ENCODE assay signal across 15 cellular contexts in the genomic region with DNA sequence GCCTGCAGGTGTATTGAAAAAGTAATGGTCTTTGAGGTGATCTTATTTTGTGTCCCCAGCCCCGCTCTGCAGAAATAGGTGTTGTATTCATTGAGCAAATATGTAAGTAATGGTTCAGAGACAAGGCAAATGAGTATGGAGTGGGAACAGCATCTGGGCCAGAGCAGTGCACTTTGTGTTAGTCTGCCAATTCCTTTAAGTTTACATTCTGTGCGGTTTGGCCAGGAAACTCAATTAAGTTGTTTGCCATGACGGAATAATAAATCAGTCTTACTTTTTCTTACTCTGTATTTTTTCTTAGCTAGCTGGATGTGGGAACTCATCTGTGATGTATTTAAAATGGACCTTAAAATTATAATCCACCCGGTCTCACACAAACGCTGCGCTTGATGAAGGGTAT. TPM values are rescaled to one million over a fixed set of nuclear protein-coding genes. Genes with fewer than 3 reads are reported as not detected.
"Had no signal": no experiment of that assay in that cellular context is flagged by ENCODE, and none has a peak within 500 bp of the region (broad histone marks: within the 10 kb centered on the region; RNA-seq: fewer than 3 reads in every experiment).

No MANE protein-coding gene starts in this region.

- H3K27ac ChIP-seq: cardiac muscle cell, gastrocnemius medialis, ovary, spleen had no signal

- H3K36me3 ChIP-seq: cardiac muscle cell, gastrocnemius medialis, ovary, spleen had no signal

- H3K4me1 ChIP-seq: gastrocnemius medialis, spleen had no signal

- H3K4me3 ChIP-seq: cardiac muscle cell, dorsolateral prefrontal cortex, gastrocnemius medialis, lung, ovary, spleen had no signal

- H3K9me3 ChIP-seq: gastrocnemius medialis, ovary, spleen had no signal

- DNase-seq: activated CD4-positive, alpha-beta T cell treated with anti-CD3 and anti-CD28 coated beads, Interleukin-2, amount 10 ng/mL, durations not matched to agents 24 days and 14 days; activated CD4-positive, CD25-positive, alpha-beta regulatory T cell; activated CD8-positive, alpha-beta memory T cell treated with anti-CD3 and anti-CD28 coated beads, Interleukin-2, amount 50 U/mL, for 48 hours; activated gamma-delta T cell treated with Interleukin-2 at 50 U/mL for 16 hours; activated naive CD8-positive, alpha-beta T cell treated with anti-CD3 and anti-CD28 coated beads for 36 hours; dorsolateral prefrontal cortex; gastrocnemius medialis; left colon; midbrain; ovary; spleen; stimulated activated naive CD8-positive, alpha-beta T cell treated with anti-CD3 and anti-CD28 coated beads, Interleukin-15, amount 100 ng/mL, for 72 hours; SW 1271 had no signal

- H3K27me3 ChIP-seq: cardiac muscle cell, dorsolateral prefrontal cortex, gastrocnemius medialis, ovary, spleen had no signal

RNA-seq across cellular contexts. Expression of a gene that starts 12.6 kb away (rescaled TPM):
- total RNA-seq: activated CD4-positive, alpha-beta T cell treated with anti-CD3 and anti-CD28 coated beads, Interleukin-2, amount 10 ng/mL, durations not matched to agents 24 days and 14 days; activated naive CD8-positive, alpha-beta T cell treated with anti-CD3 and anti-CD28 coated beads for 36 hours had no signal
